13 cellular contexts compared by ENCODE assay signal in genomic region chr18:70373062-70373519, GRCh38.
DNase-seq lines count a peak whose midpoint lies in the region; ATAC-seq, FAIRE-seq and TF ChIP-seq lines count a peak whose summit lies in the region.
"Had no signal": no experiment of that assay in that cellular context is flagged by ENCODE, and none has a peak within 500 bp of the region (broad histone marks: within the 10 kb centered on the region; RNA-seq: fewer than 3 reads in every experiment).

No MANE protein-coding gene starts in this region.

- H3K27ac Mint-ChIP-seq in MCF 10A (ENCODE audit: low read depth, unreplicated experiment): peak overlapping the region; percentile 46
- no peak overlapping the region for H3K27ac Mint-ChIP-seq in T-helper 17 cell
- H3K27ac Mint-ChIP-seq: activated naive CD4-positive, alpha-beta T cell treated with anti-CD3 and anti-CD28 coated beads, Interleukin-2, amount 50 U/mL, for 72 hours; IgD-negative memory B cell; memory B cell had no signal

- 9% methylated on average over 4 of the region's 4 CpGs for WGBS in HepG2 (ENCODE audit: low lambda C conversion rate)

- peak; percentile 58 for DNase-seq in Caki2 (ENCODE audit: low read depth)
- DNase-seq in NB4 (ENCODE audit: low read depth): peak; percentile 22
- DNase-seq in MCF 10A (ENCODE audit: unreplicated experiment): peak; percentile 95
- DNase-seq in HepG2 (ENCODE audit: low spot score): peak; percentile 72
- no peak for DNase-seq in HuH-7.5 (ENCODE audit: low spot score)
- DNase-seq in germinal center (ENCODE audit: low spot score): no peak
- no peak for DNase-seq in T-helper 17 cell
- DNase-seq: DMS79 treated with DMSO at 0.1 percent for 48 hours, NCI-H526 treated with DMSO at 0.1 percent for 48 hours had no signal

- TF ChIP-seq RAD21 in HepG2 (CRISPR knock-in tag; IDR thresholded peaks at IDR 0.05): no peak

- TF ChIP-seq EP300 in HepG2 (IDR thresholded peaks at IDR 0.05; ENCODE audit: low read depth in 2 of 2, low read length in 2 of 2): peak in 1 of 2 experiments; percentile 52; a peak in 1 of 4 replicates
- 0 out of 2 replicates have a peak, but pooled peaks have one; percentile 27 for TF ChIP-seq EP300 in HepG2 (CRISPR knock-in tag; IDR thresholded peaks at IDR 0.05; ENCODE audit: borderline replicate concordance)

- in situ Hi-C loops in Caki2 (cut with HindIII; ENCODE audit: low pct_unique_long_range_greater_than_20kb, low sequenced_read_pairs): no loop called here
- in situ Hi-C loops in HepG2 (cut with HindIII; ENCODE audit: extremely low pct_ligation_motif_present, low pct_unique_long_range_greater_than_20kb): no loop called here

- TF ChIP-seq POLR2A in NB4 (IDR thresholded peaks at IDR 0.05; ENCODE audit: extremely low read depth, insufficient read length) (no peak), HepG2 (IDR thresholded peaks at IDR 0.05; ENCODE audit: insufficient read depth in 1 of 2, low read depth in 2 of 2, low read length in 2 of 2) (peak in 1 of 2 experiments; percentile 32; a peak in 1 of 4 replicates)

- H4K20me1 ChIP-seq in HepG2 (ENCODE audit: insufficient read depth, low read length): no peaks in the 10 kb centered on the region

- peak overlapping the region; percentile 62 for H3K9ac ChIP-seq in HepG2 (ENCODE audit: insufficient read depth, low read depth, low read length)

- intact Hi-C loops in MCF 10A (cut with micrococcal nuclease) (loop anchor here (5.0 kb wide), 1 partner anchor 49 kb away; no protein-coding TSS in a partner anchor), HepG2 (cut with micrococcal nuclease; ENCODE audit: unreplicated experiment) (no loop called here)

- H3K4me1 Mint-ChIP-seq in MCF 10A (ENCODE audit: insufficient read depth, unreplicated experiment) (peaks cover 40% of the 10 kb centered on the region), T-helper 17 cell (no peaks in the 10 kb centered on the region)
- H3K4me1 Mint-ChIP-seq: IgD-negative memory B cell, memory B cell had no signal

- peak overlapping the region; percentile 11 for H3K4me3 Mint-ChIP-seq in MCF 10A (ENCODE audit: unreplicated experiment)
- no peak overlapping the region for H3K4me3 Mint-ChIP-seq in T-helper 17 cell
- H3K4me3 Mint-ChIP-seq: IgD-negative memory B cell, memory B cell had no signal

- peak overlapping the region; percentile 62 for H3K4me2 ChIP-seq in HepG2 (ENCODE audit: low read depth, low read length)

- POLR2A ChIA-PET in MCF 10A (lab: Yijun Ruan, JAX) (interaction anchor here (0.7 to 2.8 kb wide), 14 partner anchors 9 to 167 kb away, joined by 3 to 20 read pairs (median 6); partner anchors contain the start of gene RTTN), HepG2 (lab: Yijun Ruan, JAX) (interaction anchor here (0.9 to 2.4 kb wide), 4 partner anchors 8 to 61 kb away, joined by 4 to 9 read pairs (median 6); no protein-coding TSS in a partner anchor)

- TF ChIP-seq CTCF in NB4 (IDR thresholded peaks at IDR 0.05; ENCODE audit: low read depth, low read length): no peak
- TF ChIP-seq CTCF in MCF 10A (IDR thresholded peaks at IDR 0.05; ENCODE audit: unreplicated experiment): no peak
- no peak for TF ChIP-seq CTCF in HepG2 (CRISPR knock-in tag; IDR thresholded peaks at IDR 0.05)

- BruUV-seq in MCF 10A (replicated peaks; lab: Mats Ljungman, UMichigan): no TSS peak
- BruUV-seq in HepG2 (replicated peaks; lab: Mats Ljungman, UMichigan): no TSS peak

- peak overlapping the region; percentile 72 for H3K27ac ChIP-seq in HepG2 (ENCODE audit: extremely low read length, insufficient read depth, low read length)

- H3K4me3 ChIP-seq in NB4 (ENCODE audit: low read depth, low read length) (no peak overlapping the region), HepG2 (replicated peaks in 1 of 3; ENCODE audit: insufficient read depth in 1 of 3, low read depth in 2 of 3, low read length in 3 of 3) (peak overlapping the region in 1 of 3 experiments; percentile 31; a peak in 1 of 6 replicates)

- H3K79me2 ChIP-seq in HepG2 (ENCODE audit: insufficient read depth, low read length): no peaks in the 10 kb centered on the region

- H3K36me3 ChIP-seq in HepG2 (replicated peaks in 1 of 2; ENCODE audit: control insufficient read depth in 1 of 2, insufficient read depth in 2 of 2, low read length in 2 of 2): no peaks in the 10 kb centered on the region

- CTCF ChIA-PET in MCF 10A (lab: Yijun Ruan, JAX): interaction anchor here (0.8 to 1.6 kb wide), 5 partner anchors 10 to 60 kb away, joined by 3 to 11 read pairs (median 3); no protein-coding TSS in a partner anchor
- CTCF ChIA-PET in HepG2 (lab: Yijun Ruan, JAX; ENCODE audit: low intra/inter-chr PET ratio, low total read pairs): no interaction called here

- FAIRE-seq in HepG2 (lab: Jason Lieb, UNC): no peak

- H3K9me3 ChIP-seq in HepG2 (ENCODE audit: low read length) (no peaks in the 10 kb centered on the region), T-helper 17 cell (ENCODE audit: control insufficient read depth, low read length, poor library complexity, severe bottlenecking) (no peaks in the 10 kb centered on the region)

- no peaks in the 10 kb centered on the region for H3K27me3 Mint-ChIP-seq in MCF 10A (ENCODE audit: insufficient read depth, unreplicated experiment)
- peaks cover 26% of the 10 kb centered on the region for H3K27me3 Mint-ChIP-seq in T-helper 17 cell

- H3K9me3 Mint-ChIP-seq in MCF 10A (ENCODE audit: unreplicated experiment): no peaks in the 10 kb centered on the region
- H3K9me3 Mint-ChIP-seq: memory B cell had no signal

- peak overlapping the region; percentile 67 for H2AFZ ChIP-seq in HepG2 (ENCODE audit: low read length)

- peaks cover 69% of the 10 kb centered on the region for H3K4me1 ChIP-seq in HepG2 (ENCODE audit: insufficient read depth, low read length)

- no peak for ATAC-seq in HepG2
- no peak for ATAC-seq in T-helper 17 cell
- ATAC-seq in HG03159 (IDR thresholded peaks at IDR 0.05; ENCODE audit: unreplicated experiment): no peak
- ATAC-seq: activated naive CD4-positive, alpha-beta T cell treated with anti-CD3 and anti-CD28 coated beads, Interleukin-2, amount 50 U/mL, for 72 hours had no signal

- no peaks in the 10 kb centered on the region for H3K36me3 Mint-ChIP-seq in MCF 10A (ENCODE audit: insufficient read depth, unreplicated experiment)
- H3K36me3 Mint-ChIP-seq in T-helper 17 cell (ENCODE audit: low read depth): peaks cover 2% of the 10 kb centered on the region
- H3K36me3 Mint-ChIP-seq: activated naive CD4-positive, alpha-beta T cell treated with anti-CD3 and anti-CD28 coated beads, Interleukin-2, amount 50 U/mL, for 72 hours; IgD-negative memory B cell; memory B cell had no signal

- H3K27me3 ChIP-seq in HepG2 (ENCODE audit: control insufficient read depth in 1 of 2, insufficient read depth in 2 of 2, low read length in 2 of 2): no peaks in the 10 kb centered on the region

TF ChIP-seq in HepG2, 621 proteins besides CTCF, POLR2A, EP300 and RAD21 (continues in another document):
- TF ChIP-seq ZMYM3 (CRISPR knock-in tag; IDR thresholded peaks at IDR 0.05) (peak; percentile 14; the same call in 1 of the 2 replicates), ZNF83 (CRISPR knock-in tag; IDR thresholded peaks at IDR 0.05; ENCODE audit: borderline replicate concordance) (no peak), SIN3A (IDR thresholded peaks at IDR 0.05; ENCODE audit: borderline replicate concordance, low read depth, low read length) (no peak), ZNF3 (CRISPR knock-in tag; IDR thresholded peaks at IDR 0.05) (no peak), SMARCE1 (IDR thresholded peaks at IDR 0.05; ENCODE audit: borderline replicate concordance) (no peak), HNF4G (IDR thresholded peaks at IDR 0.05; ENCODE audit: borderline replicate concordance, low read depth, low read length) (peak; percentile 29; the same call in 1 of the 2 replicates), HNF4G (CRISPR knock-in tag; IDR thresholded peaks at IDR 0.05; ENCODE audit: borderline replicate concordance, low read depth) (no peak), HNF4A (CRISPR knock-in tag; IDR thresholded peaks at IDR 0.05) (no peak), ZNF17 (CRISPR knock-in tag; IDR thresholded peaks at IDR 0.05) (no peak), THRA (CRISPR knock-in tag; IDR thresholded peaks at IDR 0.05; ENCODE audit: borderline replicate concordance) (no peak), TBX2 (CRISPR knock-in tag; IDR thresholded peaks at IDR 0.05; ENCODE audit: borderline replicate concordance) (0 out of 2 replicates have a peak, but pooled peaks have one; percentile 37), SNAPC2 (CRISPR knock-in tag; IDR thresholded peaks at IDR 0.05) (no peak), ETV5 (CRISPR knock-in tag; IDR thresholded peaks at IDR 0.05; ENCODE audit: borderline replicate concordance) (peak; percentile 26; the same call in 1 of the 2 replicates), XRCC5 (optimal IDR thresholded peaks at IDR 0.05; ENCODE audit: low read length) (no peak), FOXP1 (IDR thresholded peaks at IDR 0.05) (no peak), FOXP1 (CRISPR knock-in tag; IDR thresholded peaks at IDR 0.05) (no peak), ZBTB43 (CRISPR knock-in tag; conservative IDR thresholded peaks at IDR 0.05) (no peak), SIX4 (CRISPR knock-in tag; IDR thresholded peaks at IDR 0.05) (no peak)

Comparison
In these comparisons a context has a peak if more than half of its experiments do, and no peak if none do; other contexts are left out.
1. DNase-seq: peak in Caki2 (single experiment), NB4 (single experiment), MCF 10A (single experiment) and HepG2 (single experiment); none in HuH-7.5 (single experiment), germinal center (single experiment) and T-helper 17 cell (0 of 3).